In genomic region chr19:41416194-41416674, GRCh38 we compare ENCODE assay signal across 23 cellular contexts. TPM values are rescaled to one million over a fixed set of nuclear protein-coding genes. Genes with fewer than 3 reads are reported as not detected.
A peak's percentile ranks its signal among the peaks of the same experiment; 100 is the strongest.
DNase-seq lines count a peak whose midpoint lies in the region; ATAC-seq and TF ChIP-seq lines count a peak whose summit lies in the region.
"Had no signal": no experiment of that assay in that cellular context is flagged by ENCODE, and none has a peak within 500 bp of the region (broad histone marks: within the 10 kb centered on the region; RNA-seq: fewer than 3 reads in every experiment).

No MANE protein-coding gene starts in this region.

- POLR2A ChIA-PET in activated CD4-positive, alpha-beta T cell treated with anti-CD3 and anti-CD28 coated beads, Interleukin-2, amount 10 ng/mL, durations not matched to agents 7 days and 5 days (lab: Charles Lee) = no interaction called here

- H3K9me3 Mint-ChIP-seq in progenitor cell of endocrine pancreas (ENCODE audit: low read depth) = no peaks in the 10 kb centered on the region
- no peaks in the 10 kb centered on the region for H3K9me3 Mint-ChIP-seq in activated CD4-positive, alpha-beta T cell treated with anti-CD3 and anti-CD28 coated beads, Interleukin-2, amount 10 ng/mL, durations not matched to agents 7 days and 5 days
- H3K9me3 Mint-ChIP-seq: natural killer cell treated with Interleukin-12 subunit alpha and Interleukin-12 subunit beta and Interleukin-15 and Interleukin-18, amount 100 ng/mL, for 72 hours had no signal

- intact Hi-C loops in posterior cingulate gyrus (cut with DNase I) = no loop called here

- H3K4me3 Mint-ChIP-seq in progenitor cell of endocrine pancreas (ENCODE audit: low read depth) = no peak overlapping the region
- H3K4me3 Mint-ChIP-seq in activated CD4-positive, alpha-beta T cell treated with anti-CD3 and anti-CD28 coated beads, Interleukin-2, amount 10 ng/mL, durations not matched to agents 7 days and 5 days = no peak overlapping the region
- H3K4me3 Mint-ChIP-seq: natural killer cell treated with Interleukin-12 subunit alpha and Interleukin-12 subunit beta and Interleukin-15 and Interleukin-18, amount 100 ng/mL, for 72 hours had no signal

- peaks cover 1% of the 10 kb centered on the region for H3K4me1 Mint-ChIP-seq in progenitor cell of endocrine pancreas (ENCODE audit: low read depth)
- no peaks in the 10 kb centered on the region for H3K4me1 Mint-ChIP-seq in activated CD4-positive, alpha-beta T cell treated with anti-CD3 and anti-CD28 coated beads, Interleukin-2, amount 10 ng/mL, durations not matched to agents 7 days and 5 days

- CTCF ChIA-PET in activated CD4-positive, alpha-beta T cell treated with anti-CD3 and anti-CD28 coated beads, Interleukin-2, amount 10 ng/mL, durations not matched to agents 7 days and 5 days (lab: Charles Lee) = no interaction called here

- H3K27me3 Mint-ChIP-seq in progenitor cell of endocrine pancreas = no peaks in the 10 kb centered on the region
- H3K27me3 Mint-ChIP-seq in activated CD4-positive, alpha-beta T cell treated with anti-CD3 and anti-CD28 coated beads, Interleukin-2, amount 10 ng/mL, durations not matched to agents 7 days and 5 days = no peaks in the 10 kb centered on the region
- H3K27me3 Mint-ChIP-seq: natural killer cell treated with Interleukin-12 subunit alpha and Interleukin-12 subunit beta and Interleukin-15 and Interleukin-18, amount 100 ng/mL, for 72 hours had no signal

- TF ChIP-seq CTCF in progenitor cell of endocrine pancreas (IDR thresholded peaks at IDR 0.05; ENCODE audit: unreplicated experiment) = no peak

- peak; percentile 91 for ATAC-seq in esophagus mucosa
- no peak for ATAC-seq in HG02981 (IDR thresholded peaks at IDR 0.05; ENCODE audit: unreplicated experiment)
- ATAC-seq: gastrocnemius medialis; natural killer cell treated with Interleukin-12 subunit alpha and Interleukin-12 subunit beta and Interleukin-15 and Interleukin-18, amount 100 ng/mL, for 72 hours had no signal

- DNase-seq in HPDE6-E6E7 (ENCODE audit: extremely low spot score) = peak; percentile 53
- DNase-seq in NCI-H510A treated with DMSO at 0.1 percent for 48 hours (lab: John Stamatoyannopoulos, UW) = peak; percentile 86
- no peak for DNase-seq in progenitor cell of endocrine pancreas (ENCODE audit: low spot score, unreplicated experiment)
- DNase-seq in posterior cingulate gyrus = no peak
- no peak for DNase-seq in NCI-H1417 treated with DMSO at 0.1 percent for 48 hours (lab: John Stamatoyannopoulos, UW)
- DNase-seq in activated CD4-positive, alpha-beta T cell treated with anti-CD3 and anti-CD28 coated beads, Interleukin-2, amount 10 ng/mL, durations not matched to agents 7 days and 5 days = no peak
- DNase-seq: activated CD4-positive, alpha-beta T cell treated with anti-CD3 and anti-CD28 coated beads, Interleukin-2, amount 50 U/mL, for 48 hours; activated gamma-delta T cell treated with Interleukin-2 at 50 U/mL for 16 hours; adrenal gland; dermis blood vessel endothelial cell; erythroblast; gastrocnemius medialis; NCI-H1417; NCI-H2171 treated with DMSO at 0.1 percent for 48 hours; NCI-H82; PC-9; sigmoid colon; substantia nigra; T-helper 2 cell had no signal

- H3K36me3 Mint-ChIP-seq in progenitor cell of endocrine pancreas (ENCODE audit: insufficient read depth) = peaks cover 11% of the 10 kb centered on the region
- peaks cover 27% of the 10 kb centered on the region for H3K36me3 Mint-ChIP-seq in activated CD4-positive, alpha-beta T cell treated with anti-CD3 and anti-CD28 coated beads, Interleukin-2, amount 10 ng/mL, durations not matched to agents 7 days and 5 days (ENCODE audit: low read depth)

- peak overlapping the region; percentile 80 for H3K27ac Mint-ChIP-seq in progenitor cell of endocrine pancreas
- no peak overlapping the region for H3K27ac Mint-ChIP-seq in activated CD4-positive, alpha-beta T cell treated with anti-CD3 and anti-CD28 coated beads, Interleukin-2, amount 10 ng/mL, durations not matched to agents 7 days and 5 days
- H3K27ac Mint-ChIP-seq: natural killer cell treated with Interleukin-12 subunit alpha and Interleukin-12 subunit beta and Interleukin-15 and Interleukin-18, amount 100 ng/mL, for 72 hours had no signal

RNA-seq across cellular contexts. Expression of gene B3GNT8, which starts 10.9 kb away (rescaled TPM):
- 40.4 TPM for total RNA-seq in esophagus mucosa
- total RNA-seq in progenitor cell of endocrine pancreas = 4.4 and 4.6 TPM in 2 replicates
- 1 to 10 TPM; 2.1 to 2.2 TPM for total RNA-seq in activated CD4-positive, alpha-beta T cell treated with anti-CD3 and anti-CD28 coated beads, Interleukin-2, amount 10 ng/mL, durations not matched to agents 7 days and 5 days
- total RNA-seq: PC-9, SK-MEL-5 had no signal

RNA-seq across cellular contexts. Expression of gene BCKDHA, which starts 18.6 kb away (rescaled TPM):
- 49.3 TPM for total RNA-seq in esophagus mucosa
- total RNA-seq in progenitor cell of endocrine pancreas = 15.2 and 16.3 TPM in 2 replicates
- 10 to 100 TPM; 12.7 TPM for total RNA-seq in activated CD4-positive, alpha-beta T cell treated with anti-CD3 and anti-CD28 coated beads, Interleukin-2, amount 10 ng/mL, durations not matched to agents 7 days and 5 days

RNA-seq across cellular contexts. Expression of gene EXOSC5, which starts 19.1 kb away (rescaled TPM):
- total RNA-seq in esophagus mucosa = 15.7 TPM
- total RNA-seq in progenitor cell of endocrine pancreas = 15.4 and 17.0 TPM in 2 replicates
- total RNA-seq in activated CD4-positive, alpha-beta T cell treated with anti-CD3 and anti-CD28 coated beads, Interleukin-2, amount 10 ng/mL, durations not matched to agents 7 days and 5 days = 10 to 100 TPM; 21.1 to 26.9 TPM

RNA-seq across cellular contexts. Expression of gene DMAC2, which starts 23.5 kb away (rescaled TPM):
- 34.6 TPM for total RNA-seq in esophagus mucosa
- total RNA-seq in progenitor cell of endocrine pancreas = 51.3 and 54.1 TPM in 2 replicates
- total RNA-seq in activated CD4-positive, alpha-beta T cell treated with anti-CD3 and anti-CD28 coated beads, Interleukin-2, amount 10 ng/mL, durations not matched to agents 7 days and 5 days = 10 to 100 TPM; 48.9 to 54.1 TPM

RNA-seq across cellular contexts. Expression of gene ERICH4, which starts 26.7 kb away (rescaled TPM):
- total RNA-seq in esophagus mucosa (not detected), progenitor cell of endocrine pancreas (not detected in 2 replicates)
- not detected for total RNA-seq in activated CD4-positive, alpha-beta T cell treated with anti-CD3 and anti-CD28 coated beads, Interleukin-2, amount 10 ng/mL, durations not matched to agents 7 days and 5 days
- total RNA-seq: adrenal gland; dermis blood vessel endothelial cell; gastrocnemius medialis; natural killer cell treated with Interleukin-12 subunit alpha and Interleukin-12 subunit beta and Interleukin-15 and Interleukin-18, amount 100 ng/mL, for 72 hours; PC-9; sigmoid colon; SK-MEL-5 had no signal

Comparison
In these comparisons a context has a peak if more than half of its experiments do, and no peak if none do; other contexts are left out.
1. DNase-seq: peak in HPDE6-E6E7 (single experiment) and NCI-H510A treated with DMSO at 0.1 percent for 48 hours (single experiment); none in progenitor cell of endocrine pancreas (single experiment), posterior cingulate gyrus (0 of 10), NCI-H1417 treated with DMSO at 0.1 percent for 48 hours (single experiment) and activated CD4-positive, alpha-beta T cell treated with anti-CD3 and anti-CD28 coated beads, Interleukin-2, amount 10 ng/mL, durations not matched to agents 7 days and 5 days (single experiment).